In the genomic region with DNA sequence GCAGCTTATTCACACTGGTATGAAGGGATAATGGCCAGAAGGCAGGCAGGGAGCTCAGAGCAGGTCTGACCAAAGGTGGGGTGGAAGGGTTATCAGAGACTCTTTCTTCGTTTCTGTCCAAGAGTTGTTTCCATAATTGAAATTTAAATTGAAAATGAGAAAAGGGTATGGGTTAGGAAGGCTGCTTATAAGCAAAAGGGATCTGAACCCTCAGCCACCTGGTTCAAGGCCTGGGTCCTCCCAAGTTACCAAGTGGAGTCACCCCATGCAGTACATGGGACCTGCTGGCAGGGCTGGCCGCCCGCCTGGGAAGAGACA, we compare ENCODE assay signal across 10 cellular contexts. TPM values are rescaled to one million over a fixed set of nuclear protein-coding genes. Genes with fewer than 3 reads are reported as not detected.
DNase-seq lines count a peak whose midpoint lies in the region; ATAC-seq and TF ChIP-seq lines count a peak whose summit lies in the region.
"Had no signal": no experiment of that assay in that cellular context is flagged by ENCODE, and none has a peak within 500 bp of the region (broad histone marks: within the 10 kb centered on the region; RNA-seq: fewer than 3 reads in every experiment).

No MANE protein-coding gene starts in this region.

- H3K27ac ChIP-seq in GM23248 (no peak overlapping the region), Peyer's patch (peak overlapping the region; percentile 83 to 99 (median 96)), esophagus (ENCODE audit: low read depth in 2 of 2, low read length in 1 of 2) (peak overlapping the region; percentile 73 to 95), spleen (peak overlapping the region in 6 of 8 donors; percentile 8 to 94 (median 80))

- H3K4me1 ChIP-seq in GM23248 (ENCODE audit: insufficient read depth) (peaks cover 36% of the 10 kb centered on the region), Peyer's patch (peaks cover 14 to 78% (median 55%) of the 10 kb centered on the region in 4 donors), esophagus (ENCODE audit: control insufficient read depth in 2 of 2, insufficient read depth in 2 of 2, low read length in 1 of 2) (peaks cover 39 to 60% of the 10 kb centered on the region in 2 donors), spleen (peaks cover 45 to 100% (median 83%) of the 10 kb centered on the region in 6 donors)

- H3K4me3 ChIP-seq in GM23248 (no peak overlapping the region), Peyer's patch (peak overlapping the region in 1 of 4 donors; percentile 3), esophagus (ENCODE audit: low read depth in 1 of 2, low read length in 2 of 2) (no peak overlapping the region), spleen (peak overlapping the region in 1 of 8 donors; percentile 8)
- H3K4me3 ChIP-seq: lung had no signal

- H3K79me2 ChIP-seq in GM23248 (ENCODE audit: insufficient read depth): peaks cover 83% of the 10 kb centered on the region

- in situ Hi-C loops in GM23248 (cut with MboI): no loop called here

- H2AFZ ChIP-seq in GM23248: no peak overlapping the region

- no peaks in the 10 kb centered on the region; the same call in 1 of the 2 replicates for H4K20me1 ChIP-seq in GM23248 (ENCODE audit: insufficient read depth)

- 0 out of 2 replicates have a peak overlapping the region, but pooled peaks have one; percentile 5 for H3K9ac ChIP-seq in GM23248

- H3K36me3 ChIP-seq in GM23248 (ENCODE audit: low read depth): no peaks in the 10 kb centered on the region
- no peaks in the 10 kb centered on the region for H3K36me3 ChIP-seq in Peyer's patch
- peaks cover 0 to 3% of the 10 kb centered on the region in 2 donors for H3K36me3 ChIP-seq in esophagus (ENCODE audit: control insufficient read depth in 2 of 2, insufficient read depth in 2 of 2, low read length in 1 of 2)
- H3K36me3 ChIP-seq in spleen: peaks cover 0 to 17% (median 0%) of the 10 kb centered on the region in 6 donors

- intact Hi-C loops in spleen (cut with DNase I; ENCODE audit: low total_unique reads): no loop called here

- H3K9me3 ChIP-seq in GM23248 (ENCODE audit: low read depth) (no peaks in the 10 kb centered on the region), Peyer's patch (no peaks in the 10 kb centered on the region), esophagus (ENCODE audit: control insufficient read depth in 2 of 2, insufficient read depth in 1 of 2, low read depth in 1 of 2, low read length in 1 of 2) (no peaks in the 10 kb centered on the region), spleen (no peaks in the 10 kb centered on the region)

- TF ChIP-seq CTCF in Peyer's patch (IDR thresholded peaks at IDR 0.05): no peak
- no peak for TF ChIP-seq CTCF in spleen (IDR thresholded peaks at IDR 0.05 in 8 of 11, conservative IDR thresholded peaks at IDR 0.05 in 3 of 11)

- DNase-seq in GM23248: no peak
- no peak for DNase-seq in Peyer's patch
- no peak for DNase-seq in spleen
- DNase-seq: NCI-H1105; stimulated activated CD8-positive, alpha-beta memory T cell treated with anti-CD3 and anti-CD28 coated beads, Interleukin-4, amount 100 ng/mL, for 48 hours had no signal

- ATAC-seq in GM18907 (IDR thresholded peaks at IDR 0.05; ENCODE audit: unreplicated experiment) (no peak), HG02678 (IDR thresholded peaks at IDR 0.05; ENCODE audit: unreplicated experiment) (no peak), HG03175 (IDR thresholded peaks at IDR 0.05; ENCODE audit: unreplicated experiment) (no peak)

- 79 to 81% methylated on average over 3 of the region's 3 CpGs for WGBS in GM23248 (ENCODE audit: low coverage in 1 of 2, low lambda C conversion rate in 2 of 2, missing lambda C conversion rate in 2 of 2), 2 experiments
- WGBS in esophagus, 2 donors: 39 to 53% methylated on average over 3 of the region's 3 CpGs
- WGBS in spleen, 5 donors: 75 to 90% (median 87%) methylated on average over 3 of the region's 3 CpGs

- TF ChIP-seq POLR2A in Peyer's patch (IDR thresholded peaks at IDR 0.05): no peak
- no peak for TF ChIP-seq POLR2A in spleen (IDR thresholded peaks at IDR 0.05)

- H3K9me2 ChIP-seq in GM23248 (ENCODE audit: insufficient read depth): no peaks in the 10 kb centered on the region

- 0 out of 2 replicates have a peak, but pooled peaks cover 11% of the 10 kb centered on the region for H3F3A ChIP-seq in GM23248 (ENCODE audit: insufficient read depth)

- no peaks in the 10 kb centered on the region for H3K27me3 ChIP-seq in GM23248 (replicated peaks; ENCODE audit: insufficient read depth)
- no peaks in the 10 kb centered on the region for H3K27me3 ChIP-seq in Peyer's patch
- no peaks in the 10 kb centered on the region for H3K27me3 ChIP-seq in esophagus (ENCODE audit: control insufficient read depth in 1 of 2, insufficient read depth in 2 of 2, low read length in 2 of 2)
- peaks cover 0 to 7% (median 0%) of the 10 kb centered on the region in 7 donors for H3K27me3 ChIP-seq in spleen (replicated peaks in 1 of 7)

- H3K4me2 ChIP-seq in GM23248 (ENCODE audit: unreplicated experiment): no peak overlapping the region

RNA-seq across cellular contexts. Expression of a gene that starts 17.8 kb away (rescaled TPM):
- total RNA-seq in GM23248 (2014; rRNA removed; shearing (Covaris generic)): 6.1 and 29.6 TPM in 2 replicates
- polyA plus RNA-seq in GM23248 (2016; fragmentation: Nextera tagmentation; extraction: Ambion mirVana) (8.9 and 9.3 TPM in 2 replicates), esophagus (10 to 100 TPM; 34.3 to 53.1 TPM), spleen (10 to 100 TPM; 28.6 to 39.6 (median 29.0) TPM)
- total RNA-seq in Peyer's patch (100 to 1,000 TPM in 3 of 4 donors, 10 to 100 TPM in 1; 71.8 to 219 (median 122) TPM), spleen (100 to 1,000 TPM in 1 of 7 donors, 10 to 100 TPM in 6; 27.3 to 102 (median 72.8) TPM)

RNA-seq across cellular contexts. Expression of a gene that starts 25.3 kb away (rescaled TPM):
- total RNA-seq in GM23248 (2014; rRNA removed; shearing (Covaris generic)): 27.0 and 33.3 TPM in 2 replicates
- polyA plus RNA-seq in GM23248 (2016; fragmentation: Nextera tagmentation; extraction: Ambion mirVana): 62.8 and 66.5 TPM in 2 replicates
- 10 to 100 TPM; 20.6 to 27.3 (median 22.1) TPM for total RNA-seq in Peyer's patch
- polyA plus RNA-seq in esophagus: 10 to 100 TPM; 25.2 to 28.2 TPM
- 10 to 100 TPM; 19.5 to 31.3 (median 25.2) TPM for total RNA-seq in spleen
- 10 to 100 TPM; 23.6 to 33.8 (median 28.1) TPM for polyA plus RNA-seq in spleen

RNA-seq across cellular contexts. Expression of a gene that starts 32.4 kb away (rescaled TPM):
- total RNA-seq in GM23248 (2014; rRNA removed; shearing (Covaris generic)): 5.5 and 16.6 TPM in 2 replicates
- 8.8 and 9.4 TPM in 2 replicates for polyA plus RNA-seq in GM23248 (2016; fragmentation: Nextera tagmentation; extraction: Ambion mirVana)
- total RNA-seq in Peyer's patch: 1 to 10 TPM in 1 of 4 donors, not detected in 3; 2.5 TPM
- polyA plus RNA-seq in esophagus: 1 to 10 TPM; 2.7 to 4.8 TPM
- total RNA-seq in spleen: 1 to 10 TPM in 2 of 7 donors, under 1 TPM in 3, not detected in 2; 0.46 to 3.6 (median 0.94) TPM
- polyA plus RNA-seq in spleen: under 1 TPM; 0.13 to 0.51 (median 0.42) TPM

RNA-seq across cellular contexts. Expression of a gene that starts 46.2 kb away (rescaled TPM):
- total RNA-seq in GM23248 (2014; rRNA removed; shearing (Covaris generic)): 45.5 and 61.0 TPM in 2 replicates
- 33.7 and 40.1 TPM in 2 replicates for polyA plus RNA-seq in GM23248 (2016; fragmentation: Nextera tagmentation; extraction: Ambion mirVana)
- 100 to 1,000 TPM in 1 of 4 donors, 10 to 100 TPM in 3; 39.9 to 119 (median 46.7) TPM for total RNA-seq in Peyer's patch
- 10 to 100 TPM in 1 of 2 donors, 1 to 10 TPM in 1; 4.6 to 15.3 TPM for polyA plus RNA-seq in esophagus
- 10 to 100 TPM; 48.6 to 92.8 (median 65.8) TPM for total RNA-seq in spleen
- 10 to 100 TPM; 16.0 to 36.7 (median 19.5) TPM for polyA plus RNA-seq in spleen
